8 cellular contexts compared by ENCODE assay signal in genomic region chr15:42921049-42921731, GRCh38. TPM values are rescaled to one million over a fixed set of nuclear protein-coding genes. Genes with fewer than 3 reads are reported as not detected.
DNase-seq lines count a peak whose midpoint lies in the region; ATAC-seq lines count a peak whose summit lies in the region.

No MANE protein-coding gene starts in this region.

- H2BK15ac ChIP-seq in mesendoderm (replicated peaks; ENCODE audit: low read depth): no peak overlapping the region

- H2AK5ac ChIP-seq in mesendoderm (ENCODE audit: low read length): no peak overlapping the region

- H2BK5ac ChIP-seq in mesendoderm (ENCODE audit: low read length): no peak overlapping the region

- H4K5ac ChIP-seq in mesendoderm (ENCODE audit: low read length): no peak overlapping the region

- peaks cover 25% of the 10 kb centered on the region for H3K4me1 Mint-ChIP-seq in activated CD4-positive, alpha-beta T cell treated with anti-CD3 and anti-CD28 coated beads for 36 hours

- H3K4me1 ChIP-seq in duodenal mucosa (ENCODE audit: control insufficient read depth in 1 of 2, insufficient read depth in 2 of 2, low read length in 2 of 2) (peaks cover 9% of the 10 kb centered on the region in 2 donors), mesendoderm (ENCODE audit: control insufficient read depth, low read depth, low read length) (peaks cover 4% of the 10 kb centered on the region)

- peak overlapping the region; percentile 49 to 55 for H3K9ac ChIP-seq in duodenal mucosa (ENCODE audit: low read depth in 1 of 2, low read length in 2 of 2)
- H3K9ac ChIP-seq in mesendoderm (ENCODE audit: low read length): peak overlapping the region; percentile 43

- WGBS in mesendoderm (ENCODE audit: extremely low coverage, insufficient coverage, low lambda C conversion rate): no CpG with 5 or more reads among the region's 36 CpGs

- peak; percentile 12 for DNase-seq in CD1c-positive myeloid dendritic cell (ENCODE audit: extremely low spot score)
- peak; percentile 69 for DNase-seq in activated CD4-positive, alpha-beta T cell treated with anti-CD3 and anti-CD28 coated beads for 36 hours
- DNase-seq in mesendoderm: no peak
- DNase-seq in stimulated activated CD8-positive, alpha-beta memory T cell treated with anti-CD3 and anti-CD28 coated beads, Interleukin-7, amount 100 ng/mL, for 24 hours (ENCODE audit: low read depth): peak; percentile 17
- no peak for DNase-seq in NCI-H2107 treated with DMSO at 0.1 percent for 48 hours (lab: John Stamatoyannopoulos, UW; ENCODE audit: unreplicated experiment)
- DNase-seq in DMS153 treated with DMSO at 0.1 percent for 48 hours (lab: John Stamatoyannopoulos, UW; ENCODE audit: unreplicated experiment): no peak

- CTCF ChIA-PET in activated CD4-positive, alpha-beta T cell treated with anti-CD3 and anti-CD28 coated beads for 36 hours (lab: Charles Lee): interaction anchor here (0.6 to 1.1 kb wide), 3 partner anchors 9 to 377 kb away, joined by 3 to 4 read pairs (median 4); no protein-coding TSS in a partner anchor

- H2BK120ac ChIP-seq in mesendoderm (ENCODE audit: low read depth, low read length): no peak overlapping the region

- no peaks in the 10 kb centered on the region for H3K79me1 ChIP-seq in mesendoderm (ENCODE audit: low read length)

- H3K27me3 ChIP-seq in duodenal mucosa (ENCODE audit: control insufficient read depth in 1 of 2, insufficient read depth in 2 of 2, low read length in 2 of 2) (no peaks in the 10 kb centered on the region), mesendoderm (ENCODE audit: insufficient read depth, low read length, poor library complexity) (no peaks in the 10 kb centered on the region)

- POLR2A ChIA-PET in activated CD4-positive, alpha-beta T cell treated with anti-CD3 and anti-CD28 coated beads for 36 hours (lab: Charles Lee): no interaction called here

- H4K8ac ChIP-seq in mesendoderm (ENCODE audit: low read depth, low read length): no peak overlapping the region

- peak overlapping the region; percentile 26 for H3K56ac ChIP-seq in mesendoderm (ENCODE audit: low read length)

- H3K4ac ChIP-seq in mesendoderm (ENCODE audit: low read depth, low read length): no peak overlapping the region

- no peaks in the 10 kb centered on the region for H3K9me3 ChIP-seq in duodenal mucosa (ENCODE audit: control insufficient read depth in 1 of 2, low read length in 2 of 2)

- H3K36me3 ChIP-seq in duodenal mucosa (ENCODE audit: control insufficient read depth in 1 of 2, insufficient read depth in 2 of 2, low read length in 2 of 2) (no peaks in the 10 kb centered on the region), mesendoderm (ENCODE audit: control insufficient read depth, insufficient read depth, low read length) (no peaks in the 10 kb centered on the region)

- peak overlapping the region; percentile 96 for H3K4me3 Mint-ChIP-seq in activated CD4-positive, alpha-beta T cell treated with anti-CD3 and anti-CD28 coated beads for 36 hours

- peak overlapping the region; percentile 86 for H3K4me2 ChIP-seq in mesendoderm (ENCODE audit: low read length)

- H3K4me3 ChIP-seq in duodenal mucosa (ENCODE audit: low read depth in 1 of 2, low read length in 2 of 2) (peak overlapping the region; percentile 78 to 84), mesendoderm (ENCODE audit: low read length) (peak overlapping the region; percentile 43)

- H3K27ac Mint-ChIP-seq in activated CD4-positive, alpha-beta T cell treated with anti-CD3 and anti-CD28 coated beads for 36 hours: peak overlapping the region; percentile 96

- no peak overlapping the region for H3K23ac ChIP-seq in mesendoderm (ENCODE audit: low read length)

- no peaks in the 10 kb centered on the region for H3K79me2 ChIP-seq in mesendoderm (ENCODE audit: control insufficient read depth, insufficient read depth, low read length)

- H3K18ac ChIP-seq in mesendoderm (ENCODE audit: low read length): no peak overlapping the region

- no peaks in the 10 kb centered on the region for H3K36me3 Mint-ChIP-seq in activated CD4-positive, alpha-beta T cell treated with anti-CD3 and anti-CD28 coated beads for 36 hours (ENCODE audit: low read depth)

- no peaks in the 10 kb centered on the region for H3K27me3 Mint-ChIP-seq in activated CD4-positive, alpha-beta T cell treated with anti-CD3 and anti-CD28 coated beads for 36 hours

- H3K9me3 Mint-ChIP-seq in activated CD4-positive, alpha-beta T cell treated with anti-CD3 and anti-CD28 coated beads for 36 hours (ENCODE audit: low read depth): no peaks in the 10 kb centered on the region

- peak; percentile 1 for ATAC-seq in HG02943 (IDR thresholded peaks at IDR 0.05; ENCODE audit: low read depth, unreplicated experiment)
- ATAC-seq in activated CD4-positive, alpha-beta T cell treated with anti-CD3 and anti-CD28 coated beads for 36 hours: peak; percentile 23

- no peak overlapping the region for H3K27ac ChIP-seq in duodenal mucosa (ENCODE audit: low read depth, low read length)
- H3K27ac ChIP-seq in mesendoderm (ENCODE audit: low read depth, low read length): no peak overlapping the region

- intact Hi-C loops in activated CD4-positive, alpha-beta T cell treated with anti-CD3 and anti-CD28 coated beads for 36 hours (cut with DNase I, micrococcal nuclease): loop anchor here (1.0 to 10.0 kb wide), 8 partner anchors 184 to 729 kb away; partner anchors contain the start of genes CDAN1 (in 2 of the 2), GANC (in 1 of the 2), HAUS2 (in 1 of the 2) and LCMT2 (in 1 of the 2)

RNA-seq across cellular contexts. Expression of gene TTBK2, which starts 0.6 kb away (rescaled TPM):
- 10 to 100 TPM in 1 of 2 experiments, 1 to 10 TPM in 1; 9.7 to 10.5 TPM for total RNA-seq in activated CD4-positive, alpha-beta T cell treated with anti-CD3 and anti-CD28 coated beads for 36 hours
- 3.1 TPM for polyA plus RNA-seq in mesendoderm (2013, experiment 1 of 2)
- polyA plus RNA-seq in mesendoderm (2013, experiment 2 of 2): 3.3 TPM

Comparison
In these comparisons a context has a peak if more than half of its experiments do, and no peak if none do; other contexts are left out.
1. DNase-seq: peak in CD1c-positive myeloid dendritic cell (single experiment), activated CD4-positive, alpha-beta T cell treated with anti-CD3 and anti-CD28 coated beads for 36 hours (single experiment) and stimulated activated CD8-positive, alpha-beta memory T cell treated with anti-CD3 and anti-CD28 coated beads, Interleukin-7, amount 100 ng/mL, for 24 hours (single experiment); none in mesendoderm (single experiment), NCI-H2107 treated with DMSO at 0.1 percent for 48 hours (single experiment) and DMS153 treated with DMSO at 0.1 percent for 48 hours (single experiment).